8 cellular contexts compared by ENCODE assay signal in genomic region chr5:139513434-139513833, GRCh38. TPM values are rescaled to one million over a fixed set of nuclear protein-coding genes. Genes with fewer than 3 reads are reported as not detected.
A peak's percentile ranks its signal among the peaks of the same experiment; 100 is the strongest.
DNase-seq lines count a peak whose midpoint lies in the region; ATAC-seq and TF ChIP-seq lines count a peak whose summit lies in the region.
"Not testable (repeated sequence)": the region's sequence is repeated elsewhere in the genome, so short reads cannot be mapped to it uniquely, and the experiment has no call there.

No MANE protein-coding gene starts in this region.

- H3K36me3 ChIP-seq in HAP-1 (replicated peaks); SK-N-SH (replicated peaks in 1 of 2; ENCODE audit: control insufficient read depth in 1 of 2, insufficient read depth in 2 of 2, low read length in 1 of 2); naive thymus-derived CD4-positive, alpha-beta T cell (ENCODE audit: control insufficient read depth in 2 of 3, insufficient read depth in 3 of 3, low read length in 3 of 3): not testable (repeated sequence)

- H3K79me2 ChIP-seq in SK-N-SH (ENCODE audit: insufficient read depth): not testable (repeated sequence)

- TF ChIP-seq RAD21 in SK-N-SH (IDR thresholded peaks at IDR 0.05; ENCODE audit: low read length): peak; percentile 90

- H3K27me3 Mint-ChIP-seq in naive thymus-derived CD4-positive, alpha-beta T cell: not testable (repeated sequence)

- not testable (repeated sequence) for H3K9ac ChIP-seq in SK-N-SH

- H3K9me3 Mint-ChIP-seq in naive thymus-derived CD4-positive, alpha-beta T cell: not testable (repeated sequence)

- not testable (repeated sequence) for H4K20me1 ChIP-seq in SK-N-SH (ENCODE audit: insufficient read depth)

- not testable (repeated sequence) for H3K27ac ChIP-seq in SK-N-SH (ENCODE audit: low read depth in 2 of 2, low read length in 1 of 2); naive thymus-derived CD4-positive, alpha-beta T cell (ENCODE audit: low read depth, low read length)

- H3K4me3 Mint-ChIP-seq in naive thymus-derived CD4-positive, alpha-beta T cell: peak overlapping the region in 2 of 10 donors; percentile 1 to 38

- not testable (repeated sequence) for H3K4me3 ChIP-seq in HAP-1; SK-N-SH (ENCODE audit: low read depth in 2 of 2, low read length in 1 of 2); naive thymus-derived CD4-positive, alpha-beta T cell (ENCODE audit: low read length)

- ATAC-seq in naive thymus-derived CD4-positive, alpha-beta T cell: peak; percentile 77

- peak overlapping the region; percentile 34 to 92 (median 62) for H3K27ac Mint-ChIP-seq in naive thymus-derived CD4-positive, alpha-beta T cell

- H3K4me2 ChIP-seq in SK-N-SH: not testable (repeated sequence)

- not testable (repeated sequence) for H3F3A ChIP-seq in SK-N-SH (replicated peaks; ENCODE audit: insufficient read depth)

- WGBS in SK-N-SH (ENCODE audit: low lambda C conversion rate): 76% methylated on average over 5 of the region's 5 CpGs

- not testable (repeated sequence) for H3K4me1 ChIP-seq in HAP-1; SK-N-SH (ENCODE audit: control insufficient read depth in 1 of 2, insufficient read depth in 2 of 2, low read depth in 1 of 2, low read length in 1 of 2)
- H3K4me1 ChIP-seq in naive thymus-derived CD4-positive, alpha-beta T cell (ENCODE audit: control insufficient read depth in 2 of 2, insufficient read depth in 2 of 2, low read length in 2 of 2): peaks cover 7 to 26% of the 10 kb centered on the region in 2 donors

- in situ Hi-C loops in HAP-1 (cut with MboI; ENCODE audit: low sequenced_read_pairs): not testable (repeated sequence)

- peak; percentile 70 for DNase-seq in DMS114 treated with DMSO at 0.1 percent for 48 hours (lab: John Stamatoyannopoulos, UW; ENCODE audit: unreplicated experiment)
- DNase-seq in HAP-1 (ENCODE audit: low spot score in 2 of 2): peak; percentile 44 to 78
- peak; percentile 38 for DNase-seq in NCI-H1105 treated with DMSO at 0.1 percent for 48 hours (lab: John Stamatoyannopoulos, UW)
- peak; percentile 77 for DNase-seq in SK-N-SH
- DNase-seq in activated T-helper 9 cell treated with anti-CD3 and anti-CD28 coated beads, Interleukin-2, amount 50 U/mL, for 16 hours (ENCODE audit: low read depth): peak; percentile 65
- DNase-seq in fibroblast of gingiva (ENCODE audit: low read depth): peak; percentile 62
- peak; percentile 51 to 77 (median 72) for DNase-seq in naive thymus-derived CD4-positive, alpha-beta T cell
- DNase-seq in stimulated activated CD8-positive, alpha-beta memory T cell treated with anti-CD3 and anti-CD28 coated beads, Interleukin-4, amount 100 ng/mL, for 4 hours (ENCODE audit: low read depth in 2 of 2, low spot score in 1 of 2): peak; percentile 55 to 60

- H3K36me3 Mint-ChIP-seq in naive thymus-derived CD4-positive, alpha-beta T cell: not testable (repeated sequence)

- H3K27me3 ChIP-seq in HAP-1 (ENCODE audit: low read depth); SK-N-SH (ENCODE audit: insufficient read depth); naive thymus-derived CD4-positive, alpha-beta T cell (ENCODE audit: control insufficient read depth in 2 of 2, insufficient read depth in 2 of 2, low read length in 2 of 2): not testable (repeated sequence)

- CTCF ChIA-PET in SK-N-SH (lab: Yijun Ruan, JAX): interaction anchor here (0.6 to 13.0 kb wide), 37 partner anchors 10 to 252 kb away, joined by 3 to 324 read pairs (median 4); partner anchors contain the start of genes DNAJC18, PROB1 and SPATA24
- CTCF ChIA-PET in naive thymus-derived CD4-positive, alpha-beta T cell (lab: Charles Lee): interaction anchor here (0.6 to 10.1 kb wide), 24 partner anchors 10 to 225 kb away, joined by 3 to 310 read pairs (median 6); partner anchors contain the start of genes DNAJC18, SMIM33 and STING1

- H3K9me3 ChIP-seq in HAP-1; SK-N-SH; naive thymus-derived CD4-positive, alpha-beta T cell (ENCODE audit: control insufficient read depth in 2 of 3, low read length in 3 of 3): not testable (repeated sequence)

- peaks cover 39 to 59% (median 54%) of the 10 kb centered on the region in 7 donors for H3K4me1 Mint-ChIP-seq in naive thymus-derived CD4-positive, alpha-beta T cell

- TF ChIP-seq EP300 in SK-N-SH (IDR thresholded peaks at IDR 0.05; ENCODE audit: borderline replicate concordance in 1 of 2, low read depth in 1 of 2, low read length in 1 of 2): not testable (repeated sequence)

- intact Hi-C loops in naive thymus-derived CD4-positive, alpha-beta T cell (cut with micrococcal nuclease): loop anchor here (1.0 to 10.0 kb wide), 12 partner anchors 31 to 319 kb away; partner anchors contain the start of genes DNAJC18 (in 2 of the 2), SMIM33 (in 2 of the 2), STING1 (in 2 of the 2) and MATR3 (in 1 of the 2)

- H2AFZ ChIP-seq in SK-N-SH (ENCODE audit: low read depth): not testable (repeated sequence)

- TF ChIP-seq CTCF in SK-N-SH (IDR thresholded peaks at IDR 0.05): peak; percentile 81

- H3K9me2 ChIP-seq in SK-N-SH: not testable (repeated sequence)

- POLR2A ChIA-PET in SK-N-SH (lab: Yijun Ruan, JAX): interaction anchor here (0.7 to 2.2 kb wide), 3 partner anchors 74 to 91 kb away, joined by 3 to 7 read pairs (median 7); partner anchors contain the start of gene DNAJC18
- POLR2A ChIA-PET in naive thymus-derived CD4-positive, alpha-beta T cell (lab: Charles Lee): interaction anchor here (1.2 to 8.3 kb wide), 9 partner anchors 32 to 171 kb away, joined by 5 to 102 read pairs (median 6); partner anchors contain the start of genes DNAJC18, PAIP2, SMIM33 and SPATA24

TF ChIP-seq in SK-N-SH, 30 proteins besides CTCF, POLR2A, EP300 and RAD21:
- TF ChIP-seq USF2 (IDR thresholded peaks at IDR 0.05; ENCODE audit: borderline replicate concordance, low read depth, low read length) (peak; percentile 35; the same call in 1 of the 2 replicates), NRF1 (IDR thresholded peaks at IDR 0.05; ENCODE audit: low read depth, low read length) (0 out of 2 replicates have a peak, but pooled peaks have one; percentile 8), SMC3 (IDR thresholded peaks at IDR 0.05; ENCODE audit: low read depth, low read length) (peak; percentile 99), MAX (IDR thresholded peaks at IDR 0.05; ENCODE audit: low read depth) (peak; percentile 79; the same call in 1 of the 2 replicates), USF1 (IDR thresholded peaks at IDR 0.05; ENCODE audit: borderline replicate concordance, low read depth) (peak; percentile 68), PBX3 (IDR thresholded peaks at IDR 0.05) (peak; percentile 65), MXI1 (IDR thresholded peaks at IDR 0.05; ENCODE audit: low read depth, low read length) (peak; percentile 83)
TF ChIP-seq in SK-N-SH: peak in this region for 7; not testable (repeated sequence) for 23.

RNA-seq across cellular contexts. Expression of gene STING1, which starts 30.9 kb away (rescaled TPM):
- 98.4 and 119 TPM in 2 replicates for polyA plus RNA-seq in SK-N-SH (2012; rRNA removed)
- polyA plus RNA-seq in SK-N-SH (2012; cell fraction: cytosol; rRNA removed): 37.8 and 54.3 TPM in 2 replicates
- polyA plus RNA-seq in SK-N-SH (2012; cell fraction: nucleus; rRNA removed): 254 and 357 TPM in 2 replicates
- 100 to 1,000 TPM; 124 to 213 (median 130) TPM for total RNA-seq in naive thymus-derived CD4-positive, alpha-beta T cell
- polyA plus RNA-seq in naive thymus-derived CD4-positive, alpha-beta T cell: 100 to 1,000 TPM in 1 of 2 donors, 10 to 100 TPM in 1; 84.6 to 150 TPM

RNA-seq across cellular contexts. Expression of gene SMIM33, which starts 42.6 kb away (rescaled TPM):
- not detected in 2 replicates for polyA plus RNA-seq in SK-N-SH (2012; rRNA removed)
- not detected in 2 replicates for polyA plus RNA-seq in SK-N-SH (2012; cell fraction: cytosol; rRNA removed)
- not detected in 2 replicates for polyA plus RNA-seq in SK-N-SH (2012; cell fraction: nucleus; rRNA removed)
- total RNA-seq in naive thymus-derived CD4-positive, alpha-beta T cell: under 1 TPM in 3 of 5 experiments, not detected in 2; 0.14 to 0.99 (median 0.27) TPM
- under 1 TPM; 0.09 to 0.64 TPM for polyA plus RNA-seq in naive thymus-derived CD4-positive, alpha-beta T cell

RNA-seq across cellular contexts. Expression of gene UBE2D2, which starts 47.7 kb away (rescaled TPM):
- polyA plus RNA-seq in SK-N-SH (2012; rRNA removed): 22.8 and 24.5 TPM in 2 replicates
- 37.4 and 56.8 TPM in 2 replicates for polyA plus RNA-seq in SK-N-SH (2012; cell fraction: cytosol; rRNA removed)
- 17.7 and 24.5 TPM in 2 replicates for polyA plus RNA-seq in SK-N-SH (2012; cell fraction: nucleus; rRNA removed)
- total RNA-seq in naive thymus-derived CD4-positive, alpha-beta T cell: 100 to 1,000 TPM; 145 to 214 (median 184) TPM
- 100 to 1,000 TPM; 320 to 343 TPM for polyA plus RNA-seq in naive thymus-derived CD4-positive, alpha-beta T cell

RNA-seq across cellular contexts. Expression of gene ECSCR, which starts 50.9 kb away (rescaled TPM):
- polyA plus RNA-seq in SK-N-SH (2012; rRNA removed): 10.9 and 13.5 TPM in 2 replicates
- polyA plus RNA-seq in SK-N-SH (2012; cell fraction: cytosol; rRNA removed): 9.4 and 11.9 TPM in 2 replicates
- polyA plus RNA-seq in SK-N-SH (2012; cell fraction: nucleus; rRNA removed): 4.1 and 4.7 TPM in 2 replicates
- under 1 TPM in 3 of 5 experiments, not detected in 2; 0.37 to 0.73 (median 0.38) TPM for total RNA-seq in naive thymus-derived CD4-positive, alpha-beta T cell
- polyA plus RNA-seq in naive thymus-derived CD4-positive, alpha-beta T cell: under 1 TPM in 1 of 2 donors, not detected in 1; 0.19 TPM

Comparison
In these comparisons a context has a peak if more than half of its experiments do, and no peak if none do; other contexts are left out.
1. RNA of gene UBE2D2, which starts 47.7 kb away (polyA plus RNA-seq): 320 to 343 TPM in naive thymus-derived CD4-positive, alpha-beta T cell; 17.7 to 56.8 TPM in SK-N-SH; every median in the first group is over 4 times any median in the second.
2. Peak in every context shown above with its lines, with median percentiles within 50 percentile points of each other: DNase-seq.